ENCODE assay signal across 15 cellular contexts in the genomic region with DNA sequence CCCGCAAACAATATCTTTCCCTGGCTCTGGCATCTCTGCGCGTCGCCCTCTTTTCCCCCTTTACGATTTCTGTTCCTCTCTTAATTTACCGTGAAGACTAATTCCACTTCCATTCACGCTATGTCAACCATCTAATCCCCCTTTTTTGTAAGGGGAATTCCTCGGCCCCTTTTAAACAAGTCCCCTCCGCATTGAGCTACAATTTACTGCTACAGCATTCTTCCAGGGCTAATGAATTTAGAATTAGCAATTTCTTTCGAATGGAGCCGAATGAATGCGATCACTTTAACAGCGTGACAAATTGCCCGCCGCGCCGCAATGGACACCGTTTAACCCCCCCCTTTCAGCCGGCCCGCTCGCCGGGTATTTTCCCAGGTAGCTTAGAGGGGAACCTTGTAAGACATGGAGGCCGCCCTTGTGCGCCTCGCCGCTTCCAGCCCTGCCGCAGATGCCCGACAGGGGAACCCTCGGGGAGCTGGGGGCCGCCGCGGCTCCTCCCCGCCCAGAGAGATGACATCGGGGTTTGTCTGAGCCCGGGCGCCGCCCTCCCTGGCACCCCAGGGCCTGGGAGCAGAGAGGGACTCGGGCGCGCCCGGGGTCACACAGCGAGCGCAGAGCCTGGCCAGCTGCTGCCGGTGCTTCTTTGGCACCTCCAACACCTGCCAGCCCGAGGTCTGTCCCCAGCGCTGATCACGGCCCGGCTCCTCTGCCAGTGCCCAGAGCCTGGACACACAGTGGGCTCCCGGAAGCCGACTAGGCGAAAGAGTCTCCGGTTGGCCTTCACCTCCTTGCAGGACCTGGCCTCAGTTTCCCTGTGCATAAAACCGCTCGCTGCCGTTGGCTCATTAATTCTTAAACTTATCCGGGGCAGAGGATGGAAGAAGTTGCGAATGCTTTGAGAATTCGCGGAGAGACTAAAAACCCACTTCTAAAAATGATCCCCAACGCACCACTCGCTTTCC. TPM values are rescaled to one million over a fixed set of nuclear protein-coding genes. Genes with fewer than 3 reads are reported as not detected.
DNase-seq lines count a peak whose midpoint lies in the region; ATAC-seq and TF ChIP-seq lines count a peak whose summit lies in the region.
"Had no signal": no experiment of that assay in that cellular context is flagged by ENCODE, and none has a peak within 500 bp of the region (broad histone marks: within the 10 kb centered on the region; RNA-seq: fewer than 3 reads in every experiment).

No MANE protein-coding gene starts in this region.

- H3K27me3 ChIP-seq in HAP-1 (ENCODE audit: low read depth) (peaks cover 70% of the 10 kb centered on the region), gastroesophageal sphincter (peaks cover 80% of the 10 kb centered on the region)

- ATAC-seq in central memory CD8-positive, alpha-beta T cell (replicated peaks; ENCODE audit: extremely low read depth, poor library complexity, severe bottlenecking): no peak
- no peak for ATAC-seq in gastroesophageal sphincter

- in situ Hi-C loops in HAP-1 (cut with MboI; ENCODE audit: low sequenced_read_pairs): no loop called here

- TF ChIP-seq CTCF in nephron progenitor cell (IDR thresholded peaks at IDR 0.05) (no peak), gastroesophageal sphincter (IDR thresholded peaks at IDR 0.05) (no peak)

- H3K4me3 ChIP-seq in HAP-1 (0 out of 2 replicates have a peak overlapping the region, but pooled peaks have one; percentile 3), gastroesophageal sphincter (peak overlapping the region in 1 of 2 donors; percentile 27)

- H3K36me3 Mint-ChIP-seq in central memory CD8-positive, alpha-beta T cell (ENCODE audit: insufficient read depth): peaks cover 2% of the 10 kb centered on the region
- H3K36me3 Mint-ChIP-seq in nephron progenitor cell (ENCODE audit: low read depth): no peaks in the 10 kb centered on the region

- no peak overlapping the region for H3K27ac Mint-ChIP-seq in central memory CD8-positive, alpha-beta T cell (ENCODE audit: low read depth)
- H3K27ac Mint-ChIP-seq in nephron progenitor cell: no peak overlapping the region

- no peak for TF ChIP-seq POLR2A in gastroesophageal sphincter (IDR thresholded peaks at IDR 0.05)

- peaks cover 13% of the 10 kb centered on the region for H3K4me1 Mint-ChIP-seq in central memory CD8-positive, alpha-beta T cell
- H3K4me1 Mint-ChIP-seq in nephron progenitor cell: peaks cover 23% of the 10 kb centered on the region

- no peak for TF ChIP-seq EP300 in gastroesophageal sphincter (IDR thresholded peaks at IDR 0.05)

- peak overlapping the region; percentile 62 for H3K4me3 Mint-ChIP-seq in central memory CD8-positive, alpha-beta T cell
- peak overlapping the region; percentile 72 for H3K4me3 Mint-ChIP-seq in nephron progenitor cell

- H3K9me3 ChIP-seq in HAP-1 (no peaks in the 10 kb centered on the region), gastroesophageal sphincter (no peaks in the 10 kb centered on the region)

- no peaks in the 10 kb centered on the region for H3K9me3 Mint-ChIP-seq in central memory CD8-positive, alpha-beta T cell
- no peaks in the 10 kb centered on the region for H3K9me3 Mint-ChIP-seq in nephron progenitor cell

- peaks cover 73% of the 10 kb centered on the region for H3K27me3 Mint-ChIP-seq in central memory CD8-positive, alpha-beta T cell
- peaks cover 100% of the 10 kb centered on the region for H3K27me3 Mint-ChIP-seq in nephron progenitor cell (ENCODE audit: low read depth, poor library complexity)

- no peaks in the 10 kb centered on the region; the same call in 1 of the 2 replicates for H3K4me1 ChIP-seq in HAP-1
- H3K4me1 ChIP-seq in gastroesophageal sphincter: peaks cover 0 to 61% (median 49%) of the 10 kb centered on the region in 3 donors

- H3K27ac ChIP-seq in gastroesophageal sphincter: no peak overlapping the region
- H3K27ac ChIP-seq: brain microvascular endothelial cell, HL-60, VCaP had no signal

- no peaks in the 10 kb centered on the region for H3K36me3 ChIP-seq in HAP-1 (replicated peaks)
- no peaks in the 10 kb centered on the region for H3K36me3 ChIP-seq in gastroesophageal sphincter
- H3K36me3 ChIP-seq: brain microvascular endothelial cell had no signal

- DNase-seq in DMS53 (lab: John Stamatoyannopoulos, UW): peak; percentile 51
- no peak for DNase-seq in DMS53 treated with DMSO at 0.1 percent for 48 hours (lab: John Stamatoyannopoulos, UW; ENCODE audit: unreplicated experiment)
- peak in 1 of 2 experiments; percentile 7 for DNase-seq in HAP-1 (ENCODE audit: low spot score in 2 of 2)
- DNase-seq in central memory CD8-positive, alpha-beta T cell (ENCODE audit: low spot score in 2 of 2): no peak
- peak; percentile 49 for DNase-seq in nephron progenitor cell
- no peak for DNase-seq in NCI-H2196 (lab: John Stamatoyannopoulos, UW; ENCODE audit: unreplicated experiment)
- DNase-seq in germinal center (ENCODE audit: low spot score): no peak
- DNase-seq: brain microvascular endothelial cell, GDM1, substantia nigra had no signal

- WGBS in gastroesophageal sphincter (ENCODE audit: low coverage in 1 of 2), 2 donors: 6% methylated on average over 12 to 13 of the region's 61 CpGs

RNA-seq across cellular contexts. Expression of a gene that starts 1.3 kb away (rescaled TPM):
- total RNA-seq in gastroesophageal sphincter: not detected
- total RNA-seq: A172, fibroblast of villous mesenchyme had no signal

RNA-seq across cellular contexts. Expression of a gene that starts 27.9 kb away (rescaled TPM):
- total RNA-seq in gastroesophageal sphincter: 10 to 100 TPM; 15.9 to 32.3 (median 26.8) TPM

Comparison
In these comparisons a context has a peak if more than half of its experiments do, and no peak if none do; other contexts are left out.
1. DNase-seq: peak in DMS53 (single experiment) and nephron progenitor cell (single experiment); none in DMS53 treated with DMSO at 0.1 percent for 48 hours (single experiment), central memory CD8-positive, alpha-beta T cell (0 of 2), NCI-H2196 (single experiment) and germinal center (single experiment).